ENCODE assay signal across 24 cellular contexts in the genomic region with DNA sequence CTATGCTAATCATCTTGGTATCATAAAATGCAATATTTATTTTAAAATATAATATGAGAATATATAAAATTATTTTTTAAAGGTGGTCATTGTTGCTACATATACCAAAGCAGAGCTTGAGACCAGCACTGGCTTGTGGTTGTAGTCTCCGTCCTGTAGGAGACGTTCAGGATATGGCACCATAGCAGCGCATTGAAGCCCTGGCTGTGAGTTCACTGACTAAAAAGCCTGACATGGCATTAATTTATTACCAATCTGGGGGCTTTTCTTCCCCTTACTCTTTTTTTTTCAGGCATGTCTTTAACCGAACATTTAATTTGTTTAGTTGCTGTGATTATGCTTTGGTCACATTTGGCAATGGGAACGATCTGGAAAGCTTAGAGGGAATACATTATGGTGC.
A peak's percentile ranks its signal among the peaks of the same experiment; 100 is the strongest.
DNase-seq lines count a peak whose midpoint lies in the region; ATAC-seq and TF ChIP-seq lines count a peak whose summit lies in the region.
"Had no signal": no experiment of that assay in that cellular context is flagged by ENCODE, and none has a peak within 500 bp of the region (broad histone marks: within the 10 kb centered on the region; RNA-seq: fewer than 3 reads in every experiment).

No MANE protein-coding gene starts in this region.

- ATAC-seq in PC-3 (no peak), left lobe of liver (no peak), HG03342 (IDR thresholded peaks at IDR 0.05; ENCODE audit: unreplicated experiment) (no peak)
- ATAC-seq: activated T-cell treated with anti-CD3 and anti-CD28 coated beads, Interleukin-2, amount 50 U/mL, for 4 hours; GM12878; Panc1; stimulated activated effector memory CD8-positive, alpha-beta T cell treated with anti-CD3 and anti-CD28 coated beads, Interleukin-12 subunit alpha, Interleukin-12 subunit beta, amount 100 ng/mL, for 72 hours had no signal

- intact Hi-C loops in PC-3 (cut with micrococcal nuclease): no loop called here

- peaks cover 8% of the 10 kb centered on the region for H3K36me3 Mint-ChIP-seq in neural progenitor cell
- H3K36me3 Mint-ChIP-seq: stimulated activated effector memory CD8-positive, alpha-beta T cell treated with anti-CD3 and anti-CD28 coated beads, Interleukin-12 subunit alpha, Interleukin-12 subunit beta, amount 100 ng/mL, for 72 hours had no signal

- H3K4me1 ChIP-seq in PC-3 (ENCODE audit: insufficient read depth, low read length): no peaks in the 10 kb centered on the region
- H3K4me1 ChIP-seq in neural progenitor cell: no peaks in the 10 kb centered on the region
- H3K4me1 ChIP-seq: HAP-1 had no signal

- no peaks in the 10 kb centered on the region for H3K79me2 ChIP-seq in PC-3 (ENCODE audit: low read length)
- no peaks in the 10 kb centered on the region for H3K79me2 ChIP-seq in neural progenitor cell (ENCODE audit: low read depth)

- no peaks in the 10 kb centered on the region for H3K9me3 Mint-ChIP-seq in neural progenitor cell
- H3K9me3 Mint-ChIP-seq: activated CD4-positive, alpha-beta T cell treated with anti-CD3 and anti-CD28 coated beads, Interleukin-2, amount 10 ng/mL, durations not matched to agents 24 days and 14 days; activated T-cell treated with anti-CD3 and anti-CD28 coated beads, Interleukin-2, amount 50 U/mL, for 4 hours; T-helper 1 cell treated with Interleukin-12 subunit alpha and Interleukin-12 subunit beta and Interleukin-4 antibody, amounts not matched to agents 30 μg/mL and 1 μg/mL, for 36 hours had no signal

- no peak for TF ChIP-seq CTCF in PC-3 (conservative IDR thresholded peaks at IDR 0.05; ENCODE audit: low read depth, low read length)
- no peak for TF ChIP-seq CTCF in neural progenitor cell (IDR thresholded peaks at IDR 0.05)

- H3K4me2 ChIP-seq in PC-3 (ENCODE audit: low read length): no peak overlapping the region
- H3K4me2 ChIP-seq in neural progenitor cell: no peak overlapping the region

- BruUV-seq in PC-3 (replicated peaks; lab: Mats Ljungman, UMichigan): no TSS peak

- 0 out of 2 replicates have a peak, but pooled peaks cover 3% of the 10 kb centered on the region for H3K9me2 ChIP-seq in PC-3 (replicated peaks; ENCODE audit: low read length)

- H3K9me3 ChIP-seq in PC-3 (ENCODE audit: low read length): no peaks in the 10 kb centered on the region
- no peaks in the 10 kb centered on the region for H3K9me3 ChIP-seq in neural progenitor cell (ENCODE audit: low read depth)
- H3K9me3 ChIP-seq: HAP-1, lower lobe of right lung, upper lobe of left lung had no signal

- no peaks in the 10 kb centered on the region for H3F3A ChIP-seq in PC-3 (ENCODE audit: low read length, unreplicated experiment)
- H3F3A ChIP-seq in neural progenitor cell (ENCODE audit: low read depth): peaks cover 7% of the 10 kb centered on the region

- H4K20me1 ChIP-seq in PC-3 (ENCODE audit: low read length) (no peaks in the 10 kb centered on the region), neural progenitor cell (ENCODE audit: low read depth) (no peaks in the 10 kb centered on the region)

- H3K4me3 Mint-ChIP-seq in neural progenitor cell: peak overlapping the region; percentile 75
- H3K4me3 Mint-ChIP-seq: activated CD4-positive, alpha-beta T cell treated with anti-CD3 and anti-CD28 coated beads, Interleukin-2, amount 10 ng/mL, durations not matched to agents 24 days and 14 days; activated T-cell treated with anti-CD3 and anti-CD28 coated beads, Interleukin-2, amount 50 U/mL, for 4 hours; stimulated activated effector memory CD8-positive, alpha-beta T cell treated with anti-CD3 and anti-CD28 coated beads, Interleukin-12 subunit alpha, Interleukin-12 subunit beta, amount 100 ng/mL, for 72 hours; T-helper 1 cell treated with Interleukin-12 subunit alpha and Interleukin-12 subunit beta and Interleukin-4 antibody, amounts not matched to agents 30 μg/mL and 1 μg/mL, for 36 hours had no signal

- H3K4me1 Mint-ChIP-seq in neural progenitor cell: peaks cover 33% of the 10 kb centered on the region
- H3K4me1 Mint-ChIP-seq: activated CD4-positive, alpha-beta T cell treated with anti-CD3 and anti-CD28 coated beads, Interleukin-2, amount 10 ng/mL, durations not matched to agents 24 days and 14 days; stimulated activated effector memory CD8-positive, alpha-beta T cell treated with anti-CD3 and anti-CD28 coated beads, Interleukin-12 subunit alpha, Interleukin-12 subunit beta, amount 100 ng/mL, for 72 hours had no signal

- H2AFZ ChIP-seq in PC-3 (ENCODE audit: low read length): no peak overlapping the region
- H2AFZ ChIP-seq in neural progenitor cell (replicated peaks): no peak overlapping the region

- DNase-seq in Daoy (ENCODE audit: low read depth): peak; percentile 63
- DNase-seq in PC-3: peak; percentile 5
- peak; percentile 54 for DNase-seq in cerebellar cortex (ENCODE audit: low spot score)
- no peak for DNase-seq in neural progenitor cell (ENCODE audit: low spot score)
- DNase-seq in left lobe of liver (ENCODE audit: low spot score): no peak
- DNase-seq in hippocampal formation (lab: John Stamatoyannopoulos, UW): no peak
- DNase-seq in H4 (ENCODE audit: low spot score): no peak
- DNase-seq: ACHN; activated CD4-positive, alpha-beta T cell treated with anti-CD3 and anti-CD28 coated beads, Interleukin-2, amount 10 ng/mL, durations not matched to agents 24 days and 14 days; activated naive CD4-positive, alpha-beta T cell; activated T-cell treated with anti-CD3 and anti-CD28 coated beads, Interleukin-2, amount 50 U/mL, for 4 hours; DMS79; lower lobe of right lung; NCI-H2081 treated with DMSO at 0.1 percent for 48 hours; NK-92 treated with Interleukin-12 subunit alpha and Interleukin-12 subunit beta, amount 100 ng/mL, for 24 hours; substantia nigra; upper lobe of left lung had no signal

- CTCF ChIA-PET in PC-3 (lab: Charles Lee): no interaction called here

- H3K9ac ChIP-seq in PC-3 (ENCODE audit: low read length) (no peak overlapping the region), neural progenitor cell (no peak overlapping the region)

- peak overlapping the region; percentile 100 for H3K27ac Mint-ChIP-seq in neural progenitor cell
- H3K27ac Mint-ChIP-seq: activated CD4-positive, alpha-beta T cell treated with anti-CD3 and anti-CD28 coated beads, Interleukin-2, amount 10 ng/mL, durations not matched to agents 24 days and 14 days; stimulated activated effector memory CD8-positive, alpha-beta T cell treated with anti-CD3 and anti-CD28 coated beads, Interleukin-12 subunit alpha, Interleukin-12 subunit beta, amount 100 ng/mL, for 72 hours; T-helper 1 cell treated with Interleukin-12 subunit alpha and Interleukin-12 subunit beta and Interleukin-4 antibody, amounts not matched to agents 30 μg/mL and 1 μg/mL, for 36 hours had no signal

- no peaks in the 10 kb centered on the region for H3K27me3 Mint-ChIP-seq in neural progenitor cell (ENCODE audit: insufficient read depth, low read depth)
- H3K27me3 Mint-ChIP-seq: activated CD4-positive, alpha-beta T cell treated with anti-CD3 and anti-CD28 coated beads, Interleukin-2, amount 10 ng/mL, durations not matched to agents 24 days and 14 days had no signal

- peaks cover 10% of the 10 kb centered on the region; the same call in 1 of the 2 replicates for H3K27me3 ChIP-seq in PC-3 (ENCODE audit: low read length)
- no peaks in the 10 kb centered on the region for H3K27me3 ChIP-seq in neural progenitor cell
- H3K27me3 ChIP-seq: upper lobe of left lung had no signal

- POLR2A ChIA-PET in PC-3 (lab: Charles Lee; ENCODE audit: unreplicated experiment): no interaction called here

- no peaks in the 10 kb centered on the region for H3K36me3 ChIP-seq in PC-3 (ENCODE audit: low read depth, low read length)
- H3K36me3 ChIP-seq in neural progenitor cell: no peaks in the 10 kb centered on the region
- H3K36me3 ChIP-seq: HAP-1, lower lobe of right lung, upper lobe of left lung had no signal

- no peak overlapping the region for H3K27ac ChIP-seq in PC-3 (ENCODE audit: low read length)
- H3K27ac ChIP-seq in neural progenitor cell: no peak overlapping the region
- H3K27ac ChIP-seq: lower lobe of right lung, upper lobe of left lung had no signal

- H3K4me3 ChIP-seq in PC-3 (ENCODE audit: low read length) (no peak overlapping the region), neural progenitor cell (no peak overlapping the region)
- H3K4me3 ChIP-seq: GM12878, HAP-1, lower lobe of right lung, skin epidermis, upper lobe of left lung had no signal

Comparison
In these comparisons a context has a peak if more than half of its experiments do, and no peak if none do; other contexts are left out.
1. DNase-seq: peak in Daoy (single experiment), PC-3 (single experiment) and cerebellar cortex (single experiment); none in neural progenitor cell (single experiment), left lobe of liver (single experiment), hippocampal formation (0 of 2) and H4 (single experiment).